7 cellular contexts compared by ENCODE assay signal in the genomic region with DNA sequence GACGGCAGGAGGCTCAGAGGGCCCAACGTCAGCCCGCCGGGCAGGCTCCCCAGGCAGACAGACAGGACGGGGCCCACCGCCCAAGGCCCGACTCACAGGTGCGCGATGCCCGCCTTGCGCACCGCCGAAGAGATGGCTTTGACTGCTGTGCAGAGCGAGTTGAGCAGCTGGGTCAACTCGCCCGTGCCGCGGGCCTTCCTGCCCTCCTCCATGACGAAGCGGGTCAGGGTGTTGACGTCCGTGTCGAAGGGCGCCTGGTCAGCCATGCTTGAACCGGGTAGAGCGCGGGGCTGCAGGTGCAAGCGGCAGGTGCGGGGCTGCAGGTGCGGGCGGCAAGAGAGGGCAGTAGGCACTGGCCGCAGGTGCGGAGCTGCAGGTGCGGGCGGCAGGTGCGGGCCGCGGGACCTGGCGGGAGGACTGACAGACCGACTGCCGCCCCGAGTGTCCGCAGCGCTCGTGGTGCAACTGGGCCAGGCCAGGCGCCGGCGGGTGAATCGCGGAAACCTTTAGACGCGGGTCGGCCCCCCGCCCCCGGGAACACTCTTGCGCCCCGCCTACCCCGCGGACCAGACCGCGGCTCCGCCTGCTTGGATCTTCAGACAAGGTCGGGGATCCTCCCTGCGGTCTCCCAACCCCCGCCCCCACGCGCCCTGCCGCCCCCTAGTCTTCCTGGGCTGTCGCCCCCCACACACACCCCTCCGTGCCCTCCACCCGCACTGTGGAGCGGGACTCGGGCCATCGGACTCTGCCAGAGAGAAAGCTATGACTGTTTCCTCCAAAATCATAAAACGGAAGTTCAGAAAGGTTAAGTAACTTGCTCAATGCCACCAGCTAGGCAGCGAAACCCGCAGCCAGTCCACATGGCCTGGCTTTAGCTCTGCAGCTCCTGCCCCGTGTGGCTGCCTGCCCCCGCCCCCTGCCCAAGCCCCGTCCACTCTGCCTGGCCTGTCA. TPM values are rescaled to one million over a fixed set of nuclear protein-coding genes. Genes with fewer than 3 reads are reported as not detected.
DNase-seq lines count a peak whose midpoint lies in the region; ATAC-seq and TF ChIP-seq lines count a peak whose summit lies in the region.

A gene (minus strand): TSS at position 474 of the 951 bp plus-strand sequence. CDS start 208 bp downstream, at position 266.

- TF ChIP-seq CTCF in GM20000 (IDR thresholded peaks at IDR 0.05; ENCODE audit: extremely low read depth, missing control alignments) (no peak), SK-N-SH (IDR thresholded peaks at IDR 0.05) (no peak)

- H3K79me2 ChIP-seq in SK-N-SH (ENCODE audit: insufficient read depth): no peaks in the 10 kb centered on the region

- H3K27ac ChIP-seq in SK-N-SH (ENCODE audit: low read depth in 2 of 2, low read length in 1 of 2): no peak within 1 kb of the TSS

- no peaks in the 10 kb centered on the region for H3K9me2 ChIP-seq in SK-N-SH

- intact Hi-C loops in cardiac septum (cut with DNase I): no loop called here
- intact Hi-C loops in posterior vena cava (cut with DNase I): no loop called here

- H3F3A ChIP-seq in SK-N-SH (replicated peaks; ENCODE audit: insufficient read depth): no peaks in the 10 kb centered on the region

- DNase-seq in GM20000 (ENCODE audit: low spot score) (peak; percentile 58), NOMO-1 (lab: John Stamatoyannopoulos, UW; ENCODE audit: unreplicated experiment in 2 of 2) (peak; percentile 83 to 86), cardiac septum (ENCODE audit: low spot score) (peak; percentile 84), posterior vena cava (ENCODE audit: low spot score) (peak; percentile 88), SK-N-SH (no peak)
- peak; percentile 35 for DNase-seq in activated naive CD4-positive, alpha-beta T cell treated with Interleukin-2 at 50 U/mL for 16 hours

- 83% methylated on average over 33 of the region's 80 CpGs for WGBS in SK-N-SH (ENCODE audit: low lambda C conversion rate)

- H3K36me3 ChIP-seq in SK-N-SH (replicated peaks in 1 of 2; ENCODE audit: control insufficient read depth in 1 of 2, insufficient read depth in 2 of 2, low read length in 1 of 2): no peaks in the 10 kb centered on the region

- CTCF ChIA-PET in SK-N-SH (lab: Yijun Ruan, JAX): interaction anchor here (1.1 kb wide), 1 partner anchor 16 kb away, joined by 3 read pairs; no protein-coding TSS in a partner anchor

- ATAC-seq in HG02970 (IDR thresholded peaks at IDR 0.05; ENCODE audit: low FRiP score, unreplicated experiment): no peak

- H3K4me3 ChIP-seq in SK-N-SH (ENCODE audit: low read depth in 2 of 2, low read length in 1 of 2): no peak within 1 kb of the TSS

- TF ChIP-seq EP300 in SK-N-SH (IDR thresholded peaks at IDR 0.05; ENCODE audit: borderline replicate concordance in 1 of 2, low read depth in 1 of 2, low read length in 1 of 2): no peak

- H3K9me3 ChIP-seq in SK-N-SH: no peaks in the 10 kb centered on the region

- POLR2A ChIA-PET in SK-N-SH (lab: Yijun Ruan, JAX): no interaction called here

- no peaks in the 10 kb centered on the region for H4K20me1 ChIP-seq in SK-N-SH (ENCODE audit: insufficient read depth)

- TF ChIP-seq RAD21 in SK-N-SH (IDR thresholded peaks at IDR 0.05; ENCODE audit: low read length): no peak

- no peaks in the 10 kb centered on the region; a peak in 1 of 4 replicates for H3K4me1 ChIP-seq in SK-N-SH (ENCODE audit: control insufficient read depth in 1 of 2, insufficient read depth in 2 of 2, low read depth in 1 of 2, low read length in 1 of 2)

- no peak within 1 kb of the TSS for H2AFZ ChIP-seq in SK-N-SH (ENCODE audit: low read depth)

- no peaks in the 10 kb centered on the region for H3K27me3 ChIP-seq in SK-N-SH (ENCODE audit: insufficient read depth)

- no peak within 1 kb of the TSS for H3K9ac ChIP-seq in SK-N-SH

- no peak within 1 kb of the TSS for H3K4me2 ChIP-seq in SK-N-SH

TF ChIP-seq in SK-N-SH, 30 proteins besides CTCF, POLR2A, EP300 and RAD21:
- TF ChIP-seq RCOR1 (IDR thresholded peaks at IDR 0.05; ENCODE audit: low read length) (no peak), GATA2 (CRISPR knock-in tag; IDR thresholded peaks at IDR 0.05) (no peak), RXRA (IDR thresholded peaks at IDR 0.05; ENCODE audit: borderline replicate concordance, low read depth) (no peak), MEF2A (IDR thresholded peaks at IDR 0.05; ENCODE audit: borderline replicate concordance, low read depth) (no peak), POLR2AphosphoS5 (IDR thresholded peaks at IDR 0.05; ENCODE audit: low read depth, low read length) (no peak), RFX5 (IDR thresholded peaks at IDR 0.05; ENCODE audit: low read length) (no peak), JUND (IDR thresholded peaks at IDR 0.05) (no peak), SIN3A (IDR thresholded peaks at IDR 0.05; ENCODE audit: borderline replicate concordance, low read depth, low read length) (no peak), TCF12 (IDR thresholded peaks at IDR 0.05) (no peak), MXI1 (IDR thresholded peaks at IDR 0.05; ENCODE audit: low read depth, low read length) (no peak), TAF1 (IDR thresholded peaks at IDR 0.05; ENCODE audit: borderline replicate concordance, low read depth, low read length) (no peak), NRF1 (IDR thresholded peaks at IDR 0.05; ENCODE audit: low read depth, low read length) (no peak)
- TF ChIP-seq, protein P1, sequence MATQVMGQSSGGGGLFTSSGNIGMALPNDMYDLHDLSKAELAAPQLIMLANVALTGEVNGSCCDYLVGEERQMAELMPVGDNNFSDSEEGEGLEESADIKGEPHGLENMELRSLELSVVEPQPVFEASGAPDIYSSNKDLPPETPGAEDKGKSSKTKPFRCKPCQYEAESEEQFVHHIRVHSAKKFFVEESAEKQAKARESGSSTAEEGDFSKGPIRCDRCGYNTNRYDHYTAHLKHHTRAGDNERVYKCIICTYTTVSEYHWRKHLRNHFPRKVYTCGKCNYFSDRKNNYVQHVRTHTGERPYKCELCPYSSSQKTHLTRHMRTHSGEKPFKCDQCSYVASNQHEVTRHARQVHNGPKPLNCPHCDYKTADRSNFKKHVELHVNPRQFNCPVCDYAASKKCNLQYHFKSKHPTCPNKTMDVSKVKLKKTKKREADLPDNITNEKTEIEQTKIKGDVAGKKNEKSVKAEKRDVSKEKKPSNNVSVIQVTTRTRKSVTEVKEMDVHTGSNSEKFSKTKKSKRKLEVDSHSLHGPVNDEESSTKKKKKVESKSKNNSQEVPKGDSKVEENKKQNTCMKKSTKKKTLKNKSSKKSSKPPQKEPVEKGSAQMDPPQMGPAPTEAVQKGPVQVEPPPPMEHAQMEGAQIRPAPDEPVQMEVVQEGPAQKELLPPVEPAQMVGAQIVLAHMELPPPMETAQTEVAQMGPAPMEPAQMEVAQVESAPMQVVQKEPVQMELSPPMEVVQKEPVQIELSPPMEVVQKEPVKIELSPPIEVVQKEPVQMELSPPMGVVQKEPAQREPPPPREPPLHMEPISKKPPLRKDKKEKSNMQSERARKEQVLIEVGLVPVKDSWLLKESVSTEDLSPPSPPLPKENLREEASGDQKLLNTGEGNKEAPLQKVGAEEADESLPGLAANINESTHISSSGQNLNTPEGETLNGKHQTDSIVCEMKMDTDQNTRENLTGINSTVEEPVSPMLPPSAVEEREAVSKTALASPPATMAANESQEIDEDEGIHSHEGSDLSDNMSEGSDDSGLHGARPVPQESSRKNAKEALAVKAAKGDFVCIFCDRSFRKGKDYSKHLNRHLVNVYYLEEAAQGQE (IDR thresholded peaks at IDR 0.05; ENCODE audit: low read depth, low read length): no peak
- TF ChIP-seq, protein P2, sequence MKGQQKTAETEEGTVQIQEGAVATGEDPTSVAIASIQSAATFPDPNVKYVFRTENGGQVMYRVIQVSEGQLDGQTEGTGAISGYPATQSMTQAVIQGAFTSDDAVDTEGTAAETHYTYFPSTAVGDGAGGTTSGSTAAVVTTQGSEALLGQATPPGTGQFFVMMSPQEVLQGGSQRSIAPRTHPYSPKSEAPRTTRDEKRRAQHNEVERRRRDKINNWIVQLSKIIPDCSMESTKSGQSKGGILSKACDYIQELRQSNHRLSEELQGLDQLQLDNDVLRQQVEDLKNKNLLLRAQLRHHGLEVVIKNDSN (IDR thresholded peaks at IDR 0.05; ENCODE audit: borderline replicate concordance, low read depth): no peak
- TF ChIP-seq, protein P3, sequence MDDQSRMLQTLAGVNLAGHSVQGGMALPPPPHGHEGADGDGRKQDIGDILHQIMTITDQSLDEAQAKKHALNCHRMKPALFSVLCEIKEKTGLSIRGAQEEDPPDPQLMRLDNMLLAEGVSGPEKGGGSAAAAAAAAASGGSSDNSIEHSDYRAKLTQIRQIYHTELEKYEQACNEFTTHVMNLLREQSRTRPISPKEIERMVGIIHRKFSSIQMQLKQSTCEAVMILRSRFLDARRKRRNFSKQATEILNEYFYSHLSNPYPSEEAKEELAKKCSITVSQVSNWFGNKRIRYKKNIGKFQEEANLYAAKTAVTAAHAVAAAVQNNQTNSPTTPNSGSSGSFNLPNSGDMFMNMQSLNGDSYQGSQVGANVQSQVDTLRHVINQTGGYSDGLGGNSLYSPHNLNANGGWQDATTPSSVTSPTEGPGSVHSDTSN (IDR thresholded peaks at IDR 0.05): no peak
- TF ChIP-seq, protein P4, sequence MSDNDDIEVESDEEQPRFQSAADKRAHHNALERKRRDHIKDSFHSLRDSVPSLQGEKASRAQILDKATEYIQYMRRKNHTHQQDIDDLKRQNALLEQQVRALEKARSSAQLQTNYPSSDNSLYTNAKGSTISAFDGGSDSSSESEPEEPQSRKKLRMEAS (IDR thresholded peaks at IDR 0.05; ENCODE audit: low read depth): no peak

RNA-seq across cellular contexts. Expression of the gene that starts here (rescaled TPM):
- total RNA-seq in cardiac septum (0.92 TPM), posterior vena cava (1 to 10 TPM; 4.2 to 4.7 TPM)
- polyA plus RNA-seq in SK-N-SH (2012; rRNA removed): 0.19 TPM in 1 of 2 replicates, not detected in the other
- 0.12 and 0.20 TPM in 2 replicates for polyA plus RNA-seq in SK-N-SH (2012; cell fraction: cytosol; rRNA removed)
- polyA plus RNA-seq in SK-N-SH (2012; cell fraction: nucleus; rRNA removed): 0.15 and 0.28 TPM in 2 replicates

Comparison
In these comparisons a context has a peak if more than half of its experiments do, and no peak if none do; other contexts are left out.
1. Peak in DNase-seq in cardiac septum; RNA of the gene not detected or under 1 TPM.